16 cellular contexts compared by ENCODE assay signal in the genomic region with DNA sequence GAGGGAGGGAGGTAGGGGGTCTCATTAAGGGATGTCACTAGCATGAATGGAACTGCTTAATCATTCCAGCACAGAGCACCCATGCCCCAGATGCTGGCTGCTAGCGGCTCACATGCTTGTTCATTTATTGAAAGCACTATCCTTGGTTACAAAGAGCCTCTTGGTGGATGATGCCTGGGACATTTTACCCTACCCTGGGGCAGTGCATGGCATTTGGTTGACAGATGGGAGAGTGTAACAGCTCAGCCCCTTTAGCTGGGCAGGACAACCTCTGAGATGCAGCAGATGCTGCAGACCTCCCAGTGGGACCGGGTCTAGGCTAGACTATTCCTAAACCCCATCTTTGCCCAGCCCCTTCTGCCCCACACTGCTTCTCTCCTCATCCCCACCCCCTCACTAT. TPM values are rescaled to one million over a fixed set of nuclear protein-coding genes. Genes with fewer than 3 reads are reported as not detected.
A peak's percentile ranks its signal among the peaks of the same experiment; 100 is the strongest.
DNase-seq lines count a peak whose midpoint lies in the region; ATAC-seq, FAIRE-seq and TF ChIP-seq lines count a peak whose summit lies in the region.
"Had no signal": no experiment of that assay in that cellular context is flagged by ENCODE, and none has a peak within 500 bp of the region (broad histone marks: within the 10 kb centered on the region; RNA-seq: fewer than 3 reads in every experiment).

No MANE protein-coding gene starts in this region.

- in situ Hi-C loops in SK-MEL-5 (cut with HindIII; ENCODE audit: low pct_unique_long_range_greater_than_20kb, low sequenced_read_pairs) = no loop called here

- DNase-seq in NCI-H82 (lab: John Stamatoyannopoulos, UW) (peak; percentile 2), NCI-H82 treated with DMSO at 0.1 percent for 48 hours (lab: John Stamatoyannopoulos, UW; ENCODE audit: unreplicated experiment) (no peak), NCI-H1694 (lab: John Stamatoyannopoulos, UW) (peak; percentile 59), SK-MEL-5 (ENCODE audit: low read depth, low spot score) (peak; percentile 84), kidney (no peak)
- no peak for DNase-seq in stimulated activated effector memory CD8-positive, alpha-beta T cell treated with anti-CD3 and anti-CD28 coated beads, Interleukin-12 subunit alpha, Interleukin-12 subunit beta, amount 100 ng/mL, for 72 hours (ENCODE audit: low spot score in 2 of 2)
- DNase-seq: 8988T; C1 segment of cervical spinal cord; Calu3; CD4-positive, alpha-beta T cell; DMS153; DND-41; H7 had no signal

- H3K36me3 ChIP-seq in kidney (ENCODE audit: control insufficient read depth in 1 of 2, insufficient read depth in 2 of 2, low read length in 2 of 2) = no peaks in the 10 kb centered on the region

- no peaks in the 10 kb centered on the region for H3K9me3 ChIP-seq in kidney (ENCODE audit: control insufficient read depth in 1 of 2, low read length in 2 of 2)

- peak; percentile 36 for ATAC-seq in stimulated activated effector memory CD8-positive, alpha-beta T cell treated with anti-CD3 and anti-CD28 coated beads, Interleukin-12 subunit alpha, Interleukin-12 subunit beta, amount 100 ng/mL, for 72 hours
- ATAC-seq in GM18907 (IDR thresholded peaks at IDR 0.05; ENCODE audit: unreplicated experiment) (no peak), GM21367 (IDR thresholded peaks at IDR 0.05; ENCODE audit: unreplicated experiment) (no peak)
- ATAC-seq: GM23338 had no signal

- no peaks in the 10 kb centered on the region for H3K4me1 ChIP-seq in kidney (ENCODE audit: control insufficient read depth in 1 of 2, insufficient read depth in 1 of 2, low read depth in 1 of 2, low read length in 2 of 2)

- no peak for FAIRE-seq in kidney (lab: Jason Lieb, UNC)

- H3K27ac ChIP-seq in kidney (ENCODE audit: low read depth in 2 of 2, low read length in 2 of 2) = no peak overlapping the region

- H3K36me3 Mint-ChIP-seq in stimulated activated effector memory CD8-positive, alpha-beta T cell treated with anti-CD3 and anti-CD28 coated beads, Interleukin-12 subunit alpha, Interleukin-12 subunit beta, amount 100 ng/mL, for 72 hours = no peaks in the 10 kb centered on the region

- intact Hi-C loops in kidney (cut with DNase I) = no loop called here

- no peak overlapping the region for H3K9ac ChIP-seq in kidney (ENCODE audit: low read length in 2 of 2)

- no peaks in the 10 kb centered on the region for H3K4me1 Mint-ChIP-seq in stimulated activated effector memory CD8-positive, alpha-beta T cell treated with anti-CD3 and anti-CD28 coated beads, Interleukin-12 subunit alpha, Interleukin-12 subunit beta, amount 100 ng/mL, for 72 hours

- H3K4me3 Mint-ChIP-seq in stimulated activated effector memory CD8-positive, alpha-beta T cell treated with anti-CD3 and anti-CD28 coated beads, Interleukin-12 subunit alpha, Interleukin-12 subunit beta, amount 100 ng/mL, for 72 hours = no peak overlapping the region
- H3K4me3 Mint-ChIP-seq: CD4-positive, alpha-beta T cell; GM23338 had no signal

- no peaks in the 10 kb centered on the region for H3K9me3 Mint-ChIP-seq in stimulated activated effector memory CD8-positive, alpha-beta T cell treated with anti-CD3 and anti-CD28 coated beads, Interleukin-12 subunit alpha, Interleukin-12 subunit beta, amount 100 ng/mL, for 72 hours
- H3K9me3 Mint-ChIP-seq: CD4-positive, alpha-beta T cell; GM23338 had no signal

- TF ChIP-seq CTCF in kidney (IDR thresholded peaks at IDR 0.05; ENCODE audit: borderline replicate concordance, extremely low read depth, insufficient read depth) = no peak

- no peak overlapping the region for H3K27ac Mint-ChIP-seq in stimulated activated effector memory CD8-positive, alpha-beta T cell treated with anti-CD3 and anti-CD28 coated beads, Interleukin-12 subunit alpha, Interleukin-12 subunit beta, amount 100 ng/mL, for 72 hours
- H3K27ac Mint-ChIP-seq: CD4-positive, alpha-beta T cell; GM23338 had no signal

- no peak overlapping the region for H3K4me3 ChIP-seq in kidney (ENCODE audit: low read length in 2 of 2)
- H3K4me3 ChIP-seq: GM23338 had no signal

RNA-seq across cellular contexts. Expression of gene TCERG1, which starts 46.9 kb away (rescaled TPM):
- total RNA-seq in SK-MEL-5 (2014; rRNA removed; shearing (Covaris generic)) = 34.1 and 41.3 TPM in 2 replicates
- polyA plus RNA-seq in SK-MEL-5 (2015; cell fraction: cytosol; rRNA removed) = 31.1 and 41.7 TPM in 2 replicates
- polyA plus RNA-seq in SK-MEL-5 (2015; cell fraction: nucleus; rRNA removed) = 329 and 344 TPM in 2 replicates
- total RNA-seq in kidney = 48.6 TPM
- 16.7 TPM for polyA plus RNA-seq in kidney (ENCODE audit: insufficient read depth, low read depth, low replicate concordance)

Comparison
In these comparisons a context has a peak if more than half of its experiments do, and no peak if none do; other contexts are left out.
1. DNase-seq: peak in NCI-H82 (single experiment), NCI-H1694 (single experiment) and SK-MEL-5 (single experiment); none in NCI-H82 treated with DMSO at 0.1 percent for 48 hours (single experiment), stimulated activated effector memory CD8-positive, alpha-beta T cell treated with anti-CD3 and anti-CD28 coated beads, Interleukin-12 subunit alpha, Interleukin-12 subunit beta, amount 100 ng/mL, for 72 hours (0 of 2) and kidney (single experiment).